ENCODE assay signal across 1 cellular context in genomic region chr2:38486213-38487026, GRCh38.
TF ChIP-seq lines count a peak whose summit lies in the region.

No MANE protein-coding gene starts in this region.

TF ChIP-seq in H1, 55 proteins besides CTCF, POLR2A, EP300 and RAD21 (continued from another document):
- TF ChIP-seq FOSL1 (IDR thresholded peaks at IDR 0.05; ENCODE audit: insufficient read depth, low read depth, low read length) (no peak), RBBP5 (IDR thresholded peaks at IDR 0.05; ENCODE audit: borderline replicate concordance, low read depth, low read length) (no peak), HDAC6 (IDR thresholded peaks at IDR 0.05; ENCODE audit: low read depth, low read length) (no peak), SP1 (IDR thresholded peaks at IDR 0.05; ENCODE audit: low read depth, low read length) (no peak), TAF1 (IDR thresholded peaks at IDR 0.05; ENCODE audit: low read depth, low read length) (no peak), KDM5A (IDR thresholded peaks at IDR 0.05; ENCODE audit: low read length) (no peak), CREB1 (IDR thresholded peaks at IDR 0.05) (no peak), POU5F1 (IDR thresholded peaks at IDR 0.05; ENCODE audit: low read depth, low read length) (no peak), EZH2 (IDR thresholded peaks at IDR 0.05; ENCODE audit: low read depth, low read length, severe bottlenecking) (no peak), KDM1A (IDR thresholded peaks at IDR 0.05; ENCODE audit: borderline replicate concordance, low read length) (no peak), NANOG (IDR thresholded peaks at IDR 0.05; ENCODE audit: insufficient read depth, low read depth, low read length, poor library complexity, severe bottlenecking) (no peak), EGR1 (IDR thresholded peaks at IDR 0.05; ENCODE audit: borderline replicate concordance, low read depth, low read length) (no peak), HDAC2 (IDR thresholded peaks at IDR 0.05; ENCODE audit: borderline replicate concordance in 1 of 2, low read depth in 2 of 2, low read length in 2 of 2) (no peak)
